21 cellular contexts compared by ENCODE assay signal in genomic region chr7:52009195-52009594, GRCh38.
DNase-seq lines count a peak whose midpoint lies in the region; ATAC-seq and TF ChIP-seq lines count a peak whose summit lies in the region.
"Had no signal": no experiment of that assay in that cellular context is flagged by ENCODE, and none has a peak within 500 bp of the region (broad histone marks: within the 10 kb centered on the region; RNA-seq: fewer than 3 reads in every experiment).

No MANE protein-coding gene starts in this region.

- no peak overlapping the region for H3K4me3 ChIP-seq in astrocyte of the cerebellum (ENCODE audit: low read depth, low read length)
- no peak overlapping the region for H3K4me3 ChIP-seq in GM23248
- H3K4me3 ChIP-seq: PC-9, SJCRH30 had no signal

- H3K9me3 ChIP-seq in GM23248 (ENCODE audit: low read depth) = no peaks in the 10 kb centered on the region
- H3K9me3 ChIP-seq: SJCRH30 had no signal

- H3K9me2 ChIP-seq in GM23248 (ENCODE audit: insufficient read depth) = no peaks in the 10 kb centered on the region

- no peak overlapping the region for H2AFZ ChIP-seq in GM23248
- H2AFZ ChIP-seq: PC-9 had no signal

- 0 to 3% methylated on average over 1 of the region's 1 CpG for WGBS in GM23248 (ENCODE audit: low coverage in 1 of 2, low lambda C conversion rate in 2 of 2, missing lambda C conversion rate in 2 of 2), 2 experiments

- no peaks in the 10 kb centered on the region for H3K4me1 ChIP-seq in GM23248 (ENCODE audit: insufficient read depth)
- H3K4me1 ChIP-seq: SJCRH30 had no signal

- DNase-seq in NCI-H510A treated with DMSO at 0.1 percent for 48 hours (lab: John Stamatoyannopoulos, UW) (peak; percentile 23), NCI-H510A (lab: John Stamatoyannopoulos, UW) (no peak), astrocyte of the cerebellum (ENCODE audit: low read depth) (peak; percentile 41), inferior parietal cortex (ENCODE audit: extremely low spot score) (peak; percentile 9), GM23248 (no peak), NCI-H526 (lab: John Stamatoyannopoulos, UW) (no peak), NAMALWA (ENCODE audit: low spot score) (no peak)
- DNase-seq: 8988T, ACHN, Karpas-422, MV-4-11, NCI-H2029, NCI-H2171, NCI-H226, NCI-H526 treated with DMSO at 0.1 percent for 48 hours, PC-9, SJCRH30 had no signal

- no peak overlapping the region for H3K27ac ChIP-seq in GM23248
- H3K27ac ChIP-seq: HL-60, PC-9, SJCRH30 had no signal

- no peaks in the 10 kb centered on the region for H4K20me1 ChIP-seq in GM23248 (ENCODE audit: insufficient read depth)

- H3K4me2 ChIP-seq in GM23248 (ENCODE audit: unreplicated experiment) = no peak overlapping the region
- H3K4me2 ChIP-seq: PC-9 had no signal

- no peaks in the 10 kb centered on the region for H3F3A ChIP-seq in GM23248 (ENCODE audit: insufficient read depth)

- H3K9ac ChIP-seq in GM23248 = no peak overlapping the region

- no peak for ATAC-seq in GM21390 (IDR thresholded peaks at IDR 0.05; ENCODE audit: unreplicated experiment)
- ATAC-seq: Right ventricle myocardium inferior, SK-N-SH treated with all-trans-retinoic acid at 6 μM for 48 hours had no signal

- no peak for TF ChIP-seq CTCF in astrocyte of the cerebellum (IDR thresholded peaks at IDR 0.05; ENCODE audit: low read depth, low read length, missing control alignments)

- no peaks in the 10 kb centered on the region for H3K79me2 ChIP-seq in GM23248 (ENCODE audit: insufficient read depth)

- H3K27me3 ChIP-seq in GM23248 (replicated peaks; ENCODE audit: insufficient read depth) = no peaks in the 10 kb centered on the region
- H3K27me3 ChIP-seq: SJCRH30 had no signal

- H3K36me3 ChIP-seq in GM23248 (ENCODE audit: low read depth) = no peaks in the 10 kb centered on the region
- H3K36me3 ChIP-seq: SJCRH30 had no signal

- in situ Hi-C loops in astrocyte of the cerebellum (cut with HindIII; ENCODE audit: low sequenced_read_pairs) (no loop called here), GM23248 (cut with MboI) (no loop called here)

Comparison
In these comparisons a context has a peak if more than half of its experiments do, and no peak if none do; other contexts are left out.
1. DNase-seq: peak in NCI-H510A treated with DMSO at 0.1 percent for 48 hours (single experiment), astrocyte of the cerebellum (single experiment) and inferior parietal cortex (single experiment); none in NCI-H510A (single experiment), GM23248 (single experiment), NCI-H526 (0 of 2) and NAMALWA (single experiment).